Comparison of ENCODE assay signal across 16 cellular contexts in genomic region chr4:171956678-171957077, GRCh38.
"Had no signal": no experiment of that assay in that cellular context is flagged by ENCODE, and none has a peak within 500 bp of the region (broad histone marks: within the 10 kb centered on the region; RNA-seq: fewer than 3 reads in every experiment).

No MANE protein-coding gene starts in this region.

- H3K27ac ChIP-seq: gastroesophageal sphincter, heart left ventricle, left ventricle myocardium inferior, right atrium auricular region, stomach, upper lobe of right lung had no signal

- H3K27me3 ChIP-seq: gastroesophageal sphincter, heart left ventricle, right atrium auricular region, stomach, upper lobe of right lung had no signal

- H3K9me3 ChIP-seq: gastroesophageal sphincter, heart left ventricle, right atrium auricular region, stomach, upper lobe of right lung had no signal

- DNase-seq: activated CD4-positive, alpha-beta memory T cell treated with anti-CD3 and anti-CD28 coated beads, Interleukin-2, amount 10 ng/mL, durations not matched to agents 7 days and 5 days; activated CD4-positive, alpha-beta T cell treated with anti-CD3 and anti-CD28 coated beads for 4 hours; activated naive CD4-positive, alpha-beta T cell treated with anti-CD3 and anti-CD28 coated beads for 36 hours; activated T-cell treated with anti-CD3 and anti-CD28 coated beads, Interleukin-2, amount 50 U/mL, for 1 hour; aorta; cerebellar nuclear complex; effector CD4-positive, alpha-beta T cell; heart left ventricle; immature natural killer cell; kidney glomerular epithelial cell; left ventricle myocardium inferior; stimulated activated CD4-positive, alpha-beta T cell treated with anti-CD3 and anti-CD28 coated beads, Interleukin-4, amount 100 ng/mL, for 1 hour; stomach; upper lobe of right lung had no signal

- ATAC-seq: gastroesophageal sphincter, heart left ventricle, upper lobe of right lung had no signal

- H3K4me1 ChIP-seq: gastroesophageal sphincter, heart left ventricle, left ventricle myocardium inferior, right atrium auricular region, stomach, upper lobe of right lung had no signal

- H3K4me3 ChIP-seq: gastroesophageal sphincter, heart left ventricle, left ventricle myocardium inferior, right atrium auricular region, stomach, upper lobe of right lung had no signal

- H3K36me3 ChIP-seq: gastroesophageal sphincter, heart left ventricle, left ventricle myocardium inferior, right atrium auricular region, stomach, upper lobe of right lung had no signal
